In genomic region chr3:126473292-126474168, GRCh38 we compare ENCODE assay signal across 9 cellular contexts. TPM values are rescaled to one million over a fixed set of nuclear protein-coding genes. Genes with fewer than 3 reads are reported as not detected.
A peak's percentile ranks its signal among the peaks of the same experiment; 100 is the strongest.
DNase-seq lines count a peak whose midpoint lies in the region; ATAC-seq, FAIRE-seq and TF ChIP-seq lines count a peak whose summit lies in the region.
"Had no signal": no experiment of that assay in that cellular context is flagged by ENCODE, and none has a peak within 500 bp of the region (broad histone marks: within the 10 kb centered on the region; RNA-seq: fewer than 3 reads in every experiment).

No MANE protein-coding gene starts in this region.

- peaks cover 29 to 34% of the 10 kb centered on the region in 2 donors for H3K36me3 Mint-ChIP-seq in CD14-positive monocyte
- H3K36me3 Mint-ChIP-seq in naive thymus-derived CD4-positive, alpha-beta T cell, result peaks cover 12 to 41% (median 28%) of the 10 kb centered on the region in 5 donors

- no peak overlapping the region for H2AFZ ChIP-seq in Karpas-422 (ENCODE audit: low read length)

- POLR2A ChIA-PET in naive thymus-derived CD4-positive, alpha-beta T cell (lab: Charles Lee), result interaction anchor here (0.5 to 1.1 kb wide), 3 partner anchors 11 to 1743 kb away, joined by 3 to 4 read pairs (median 3); partner anchors contain the start of gene UMPS

- ATAC-seq in naive thymus-derived CD4-positive, alpha-beta T cell, result no peak
- no peak for ATAC-seq in HG02840 (IDR thresholded peaks at IDR 0.05; ENCODE audit: low FRiP score, unreplicated experiment)
- no peak for ATAC-seq in HG03469 (IDR thresholded peaks at IDR 0.05; ENCODE audit: unreplicated experiment)

- H3K27me3 Mint-ChIP-seq in CD14-positive monocyte (ENCODE audit: low read depth in 3 of 3), result no peaks in the 10 kb centered on the region
- H3K27me3 Mint-ChIP-seq in naive thymus-derived CD4-positive, alpha-beta T cell, result peaks cover 0 to 4% (median 0%) of the 10 kb centered on the region in 5 donors

- TF ChIP-seq CTCF in CD14-positive monocyte (IDR thresholded peaks at IDR 0.05), result no peak
- TF ChIP-seq CTCF in bronchial epithelial cell (IDR thresholded peaks at IDR 0.05; ENCODE audit: insufficient read depth, low read length, severe bottlenecking), result no peak

- CTCF ChIA-PET in naive thymus-derived CD4-positive, alpha-beta T cell (lab: Charles Lee), result no interaction called here

- no peak overlapping the region for H3K27ac ChIP-seq in Karpas-422 (ENCODE audit: low read length)
- H3K27ac ChIP-seq in naive thymus-derived CD4-positive, alpha-beta T cell (ENCODE audit: low read depth, low read length), result peak overlapping the region; percentile 26

- H4K20me1 ChIP-seq in Karpas-422 (ENCODE audit: insufficient read depth, low read depth, low read length), result peaks cover 19% of the 10 kb centered on the region; the same call in 1 of the 2 replicates

- FAIRE-seq in bronchial epithelial cell (lab: Jason Lieb, UNC), result no peak

- no peaks in the 10 kb centered on the region for H3K9me3 ChIP-seq in Karpas-422 (ENCODE audit: low read length)
- H3K9me3 ChIP-seq in naive thymus-derived CD4-positive, alpha-beta T cell (ENCODE audit: control insufficient read depth in 2 of 3, low read length in 3 of 3), result no peaks in the 10 kb centered on the region

- peaks cover 65% of the 10 kb centered on the region for H3K79me2 ChIP-seq in Karpas-422 (ENCODE audit: low read length)

- intact Hi-C loops in CD14-positive monocyte (cut with micrococcal nuclease), result loop anchor here (10.0 kb wide), 2 partner anchors 119 to 559 kb away; partner anchors contain the start of gene KLF15 (in 1 of the 2)
- intact Hi-C loops in naive thymus-derived CD4-positive, alpha-beta T cell (cut with micrococcal nuclease), result loop anchor here (2.0 to 10.0 kb wide), 5 partner anchors 117 to 1579 kb away; partner anchors contain the start of genes KLF15 (in 1 of the 2), SEC61A1 (in 1 of the 2), TPRA1 (in 1 of the 2) and TXNRD3 (in 1 of the 2)

- H3K9me3 Mint-ChIP-seq in CD14-positive monocyte, result peaks cover 0 to under 1% (median 0%) of the 10 kb centered on the region in 7 donors
- peaks cover 0 to 3% (median 0%) of the 10 kb centered on the region in 11 donors for H3K9me3 Mint-ChIP-seq in naive thymus-derived CD4-positive, alpha-beta T cell

- H3K9ac ChIP-seq in Karpas-422 (ENCODE audit: low read length), result peak overlapping the region; percentile 56

- DNase-seq in CD14-positive monocyte (ENCODE audit: low spot score) (no peak), Karpas-422 (no peak), bronchial epithelial cell (ENCODE audit: low read depth) (no peak), HPDE6-E6E7 (ENCODE audit: extremely low spot score) (no peak), NCI-H2227 treated with DMSO at 0.1 percent for 48 hours (lab: John Stamatoyannopoulos, UW) (no peak)
- DNase-seq in naive thymus-derived CD4-positive, alpha-beta T cell, result no peak

- peak overlapping the region; percentile 95 to 99 (median 98) for H3K27ac Mint-ChIP-seq in CD14-positive monocyte
- H3K27ac Mint-ChIP-seq in naive thymus-derived CD4-positive, alpha-beta T cell, result peak overlapping the region; percentile 14 to 86 (median 68)

- H3K9me2 ChIP-seq in Karpas-422 (replicated peaks; ENCODE audit: insufficient read depth, low read length), result no peaks in the 10 kb centered on the region

- peaks cover 27% of the 10 kb centered on the region for H3K36me3 ChIP-seq in Karpas-422 (ENCODE audit: insufficient read depth, low read length)
- peaks cover 17% of the 10 kb centered on the region for H3K36me3 ChIP-seq in bronchial epithelial cell (ENCODE audit: control insufficient read depth, insufficient read depth, low read length)
- H3K36me3 ChIP-seq in naive thymus-derived CD4-positive, alpha-beta T cell (ENCODE audit: control insufficient read depth in 2 of 3, insufficient read depth in 3 of 3, low read length in 3 of 3), result peaks cover 23 to 37% (median 29%) of the 10 kb centered on the region in 3 experiments

- H3K4me3 ChIP-seq in Karpas-422 (ENCODE audit: low read length) (peak overlapping the region; percentile 99), bronchial epithelial cell (ENCODE audit: low read depth, low read length) (peak overlapping the region; percentile 14)
- H3K4me3 ChIP-seq in naive thymus-derived CD4-positive, alpha-beta T cell (ENCODE audit: low read length), result peak overlapping the region; percentile 37

- peaks cover 50% of the 10 kb centered on the region for H3K4me1 Mint-ChIP-seq in CD14-positive monocyte
- H3K4me1 Mint-ChIP-seq in naive thymus-derived CD4-positive, alpha-beta T cell, result peaks cover 44 to 72% (median 64%) of the 10 kb centered on the region in 7 donors

- peaks cover 27% of the 10 kb centered on the region for H3K4me1 ChIP-seq in Karpas-422 (ENCODE audit: low read length)
- peaks cover 29 to 34% of the 10 kb centered on the region in 2 donors for H3K4me1 ChIP-seq in naive thymus-derived CD4-positive, alpha-beta T cell (ENCODE audit: control insufficient read depth in 2 of 2, insufficient read depth in 2 of 2, low read length in 2 of 2)

- H3K27me3 ChIP-seq in Karpas-422 (ENCODE audit: low read length), result no peaks in the 10 kb centered on the region
- no peaks in the 10 kb centered on the region for H3K27me3 ChIP-seq in bronchial epithelial cell (ENCODE audit: control insufficient read depth, insufficient read depth, low read length)
- H3K27me3 ChIP-seq in naive thymus-derived CD4-positive, alpha-beta T cell (ENCODE audit: control insufficient read depth in 2 of 2, insufficient read depth in 2 of 2, low read length in 2 of 2), result no peaks in the 10 kb centered on the region

- H3K4me2 ChIP-seq in Karpas-422 (ENCODE audit: low read depth, low read length, poor library complexity, severe bottlenecking), result peak overlapping the region; percentile 82

- H3K4me3 Mint-ChIP-seq in CD14-positive monocyte, result peak overlapping the region; percentile 87 to 88
- peak overlapping the region; percentile 78 to 97 (median 92) for H3K4me3 Mint-ChIP-seq in naive thymus-derived CD4-positive, alpha-beta T cell

RNA-seq across cellular contexts. Expression of gene ZXDC, which starts 2.2 kb away (rescaled TPM):
- polyA plus RNA-seq in CD14-positive monocyte, result 1 to 10 TPM; 6.3 to 9.7 TPM
- total RNA-seq in Karpas-422 (2014; rRNA removed; shearing (Covaris generic); ENCODE audit: low replicate concordance), result 18.9 and 25.6 TPM in 2 replicates
- 21.9 and 23.3 TPM in 2 replicates for total RNA-seq in bronchial epithelial cell
- 10 to 100 TPM; 33.7 to 71.9 (median 67.6) TPM for total RNA-seq in naive thymus-derived CD4-positive, alpha-beta T cell
- 10 to 100 TPM; 10.3 to 24.1 TPM for polyA plus RNA-seq in naive thymus-derived CD4-positive, alpha-beta T cell

RNA-seq across cellular contexts. Expression of gene UROC1, which starts 44.0 kb away (rescaled TPM):
- polyA plus RNA-seq in CD14-positive monocyte, result not detected
- not detected in 2 replicates for total RNA-seq in Karpas-422 (2014; rRNA removed; shearing (Covaris generic); ENCODE audit: low replicate concordance)
- total RNA-seq in bronchial epithelial cell, result not detected in 2 replicates
- total RNA-seq in naive thymus-derived CD4-positive, alpha-beta T cell, result not detected
- polyA plus RNA-seq in naive thymus-derived CD4-positive, alpha-beta T cell, result not detected
- total RNA-seq: T-helper 2 cell treated with Interferon-gamma antibody and Interleukin-4, amounts not matched to agents 100 ng/mL and 5 ng/mL, for 36 hours had no signal

RNA-seq across cellular contexts. Expression of gene CHST13, which starts 50.4 kb away (rescaled TPM):
- 10 to 100 TPM; 39.2 to 41.8 TPM for polyA plus RNA-seq in CD14-positive monocyte
- total RNA-seq in Karpas-422 (2014; rRNA removed; shearing (Covaris generic); ENCODE audit: low replicate concordance), result not detected in 2 replicates
- total RNA-seq in bronchial epithelial cell, result not detected in 2 replicates
- total RNA-seq in naive thymus-derived CD4-positive, alpha-beta T cell, result 1 to 10 TPM in 1 of 5 experiments, under 1 TPM in 3, not detected in 1; 0.21 to 3.8 (median 0.54) TPM
- not detected for polyA plus RNA-seq in naive thymus-derived CD4-positive, alpha-beta T cell
- total RNA-seq: T-helper 2 cell treated with Interferon-gamma antibody and Interleukin-4, amounts not matched to agents 100 ng/mL and 5 ng/mL, for 36 hours had no signal

Comparison
In these comparisons a context has a peak if more than half of its experiments do, and no peak if none do; other contexts are left out.
1. H3K4me3 ChIP-seq: peak in every context shown above with its lines; median percentile 99 in Karpas-422; 37 in naive thymus-derived CD4-positive, alpha-beta T cell; 14 in bronchial epithelial cell.